In the genomic region with DNA sequence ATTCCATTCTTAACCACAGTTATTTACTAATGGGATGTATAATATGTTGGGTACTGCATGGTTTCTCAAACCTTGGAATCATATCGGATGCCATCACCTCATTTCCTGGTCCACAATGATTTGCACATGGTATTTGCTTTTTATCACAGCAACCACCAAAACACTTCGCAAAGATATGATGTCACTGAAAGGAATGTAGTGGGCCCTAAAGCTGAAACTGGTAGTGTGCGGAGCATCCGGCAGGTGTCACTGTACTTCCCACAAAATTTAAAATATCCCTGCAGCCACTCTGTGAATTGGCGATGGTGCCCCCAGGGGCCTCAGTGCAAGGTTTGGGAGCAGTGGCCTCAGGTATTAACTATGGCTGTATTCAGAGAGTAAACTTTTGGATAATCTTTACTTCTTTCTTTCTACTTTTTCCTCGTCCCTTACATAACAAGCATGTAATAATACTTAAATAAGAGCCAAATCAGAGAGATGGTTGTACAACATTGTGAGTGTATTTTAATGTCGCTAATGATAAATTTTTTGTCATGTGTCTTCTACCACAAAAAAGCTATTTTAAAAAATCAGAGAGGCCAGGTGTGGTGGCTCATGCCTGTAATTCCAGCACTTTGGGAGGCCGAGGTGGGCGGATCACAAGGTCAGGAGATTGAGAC, we compare ENCODE assay signal across 1 cellular context.
A peak's percentile ranks its signal among the peaks of the same experiment; 100 is the strongest.
TF ChIP-seq lines count a peak whose summit lies in the region.

No MANE protein-coding gene starts in this region.

TF ChIP-seq in HEK293, 187 proteins besides CTCF, POLR2A, EP300 and RAD21 (continued from another document and continues in another):
- TF ChIP-seq, protein P1, sequence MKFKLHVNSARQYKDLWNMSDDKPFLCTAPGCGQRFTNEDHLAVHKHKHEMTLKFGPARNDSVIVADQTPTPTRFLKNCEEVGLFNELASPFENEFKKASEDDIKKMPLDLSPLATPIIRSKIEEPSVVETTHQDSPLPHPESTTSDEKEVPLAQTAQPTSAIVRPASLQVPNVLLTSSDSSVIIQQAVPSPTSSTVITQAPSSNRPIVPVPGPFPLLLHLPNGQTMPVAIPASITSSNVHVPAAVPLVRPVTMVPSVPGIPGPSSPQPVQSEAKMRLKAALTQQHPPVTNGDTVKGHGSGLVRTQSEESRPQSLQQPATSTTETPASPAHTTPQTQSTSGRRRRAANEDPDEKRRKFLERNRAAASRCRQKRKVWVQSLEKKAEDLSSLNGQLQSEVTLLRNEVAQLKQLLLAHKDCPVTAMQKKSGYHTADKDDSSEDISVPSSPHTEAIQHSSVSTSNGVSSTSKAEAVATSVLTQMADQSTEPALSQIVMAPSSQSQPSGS (tag by site-specific recombination; IDR thresholded peaks at IDR 0.05; ENCODE audit: low read depth) = peak; percentile 91
- no peak for TF ChIP-seq ZNF391 (tag by site-specific recombination; IDR thresholded peaks at IDR 0.05; ENCODE audit: borderline replicate concordance, low read depth)
- TF ChIP-seq REPIN1 (tag by site-specific recombination; IDR thresholded peaks at IDR 0.05; ENCODE audit: low read depth) = no peak
- TF ChIP-seq ZNF350 (tag by site-specific recombination; IDR thresholded peaks at IDR 0.05) = no peak
- no peak for TF ChIP-seq ZNF404 (tag by site-specific recombination; IDR thresholded peaks at IDR 0.05)
- TF ChIP-seq, protein P2, sequence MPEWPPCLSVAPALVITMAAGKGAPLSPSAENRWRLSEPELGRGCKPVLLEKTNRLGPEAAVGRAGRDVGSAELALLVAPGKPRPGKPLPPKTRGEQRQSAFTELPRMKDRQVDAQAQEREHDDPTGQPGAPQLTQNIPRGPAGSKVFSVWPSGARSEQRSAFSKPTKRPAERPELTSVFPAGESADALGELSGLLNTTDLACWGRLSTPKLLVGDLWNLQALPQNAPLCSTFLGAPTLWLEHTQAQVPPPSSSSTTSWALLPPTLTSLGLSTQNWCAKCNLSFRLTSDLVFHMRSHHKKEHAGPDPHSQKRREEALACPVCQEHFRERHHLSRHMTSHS (tag by site-specific recombination; IDR thresholded peaks at IDR 0.05) = no peak
- TF ChIP-seq, protein P3, sequence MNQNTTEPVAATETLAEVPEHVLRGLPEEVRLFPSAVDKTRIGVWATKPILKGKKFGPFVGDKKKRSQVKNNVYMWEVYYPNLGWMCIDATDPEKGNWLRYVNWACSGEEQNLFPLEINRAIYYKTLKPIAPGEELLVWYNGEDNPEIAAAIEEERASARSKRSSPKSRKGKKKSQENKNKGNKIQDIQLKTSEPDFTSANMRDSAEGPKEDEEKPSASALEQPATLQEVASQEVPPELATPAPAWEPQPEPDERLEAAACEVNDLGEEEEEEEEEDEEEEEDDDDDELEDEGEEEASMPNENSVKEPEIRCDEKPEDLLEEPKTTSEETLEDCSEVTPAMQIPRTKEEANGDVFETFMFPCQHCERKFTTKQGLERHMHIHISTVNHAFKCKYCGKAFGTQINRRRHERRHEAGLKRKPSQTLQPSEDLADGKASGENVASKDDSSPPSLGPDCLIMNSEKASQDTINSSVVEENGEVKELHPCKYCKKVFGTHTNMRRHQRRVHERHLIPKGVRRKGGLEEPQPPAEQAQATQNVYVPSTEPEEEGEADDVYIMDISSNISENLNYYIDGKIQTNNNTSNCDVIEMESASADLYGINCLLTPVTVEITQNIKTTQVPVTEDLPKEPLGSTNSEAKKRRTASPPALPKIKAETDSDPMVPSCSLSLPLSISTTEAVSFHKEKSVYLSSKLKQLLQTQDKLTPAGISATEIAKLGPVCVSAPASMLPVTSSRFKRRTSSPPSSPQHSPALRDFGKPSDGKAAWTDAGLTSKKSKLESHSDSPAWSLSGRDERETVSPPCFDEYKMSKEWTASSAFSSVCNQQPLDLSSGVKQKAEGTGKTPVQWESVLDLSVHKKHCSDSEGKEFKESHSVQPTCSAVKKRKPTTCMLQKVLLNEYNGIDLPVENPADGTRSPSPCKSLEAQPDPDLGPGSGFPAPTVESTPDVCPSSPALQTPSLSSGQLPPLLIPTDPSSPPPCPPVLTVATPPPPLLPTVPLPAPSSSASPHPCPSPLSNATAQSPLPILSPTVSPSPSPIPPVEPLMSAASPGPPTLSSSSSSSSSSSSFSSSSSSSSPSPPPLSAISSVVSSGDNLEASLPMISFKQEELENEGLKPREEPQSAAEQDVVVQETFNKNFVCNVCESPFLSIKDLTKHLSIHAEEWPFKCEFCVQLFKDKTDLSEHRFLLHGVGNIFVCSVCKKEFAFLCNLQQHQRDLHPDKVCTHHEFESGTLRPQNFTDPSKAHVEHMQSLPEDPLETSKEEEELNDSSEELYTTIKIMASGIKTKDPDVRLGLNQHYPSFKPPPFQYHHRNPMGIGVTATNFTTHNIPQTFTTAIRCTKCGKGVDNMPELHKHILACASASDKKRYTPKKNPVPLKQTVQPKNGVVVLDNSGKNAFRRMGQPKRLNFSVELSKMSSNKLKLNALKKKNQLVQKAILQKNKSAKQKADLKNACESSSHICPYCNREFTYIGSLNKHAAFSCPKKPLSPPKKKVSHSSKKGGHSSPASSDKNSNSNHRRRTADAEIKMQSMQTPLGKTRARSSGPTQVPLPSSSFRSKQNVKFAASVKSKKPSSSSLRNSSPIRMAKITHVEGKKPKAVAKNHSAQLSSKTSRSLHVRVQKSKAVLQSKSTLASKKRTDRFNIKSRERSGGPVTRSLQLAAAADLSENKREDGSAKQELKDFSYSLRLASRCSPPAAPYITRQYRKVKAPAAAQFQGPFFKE (tag by site-specific recombination; IDR thresholded peaks at IDR 0.05; ENCODE audit: borderline replicate concordance) = no peak
- TF ChIP-seq SALL2 (tag by site-specific recombination; IDR thresholded peaks at IDR 0.05; ENCODE audit: borderline replicate concordance) = no peak
- no peak for TF ChIP-seq ZNF658 (tag by site-specific recombination; IDR thresholded peaks at IDR 0.05)
- 0 out of 2 replicates have a peak, but pooled peaks have one; percentile 64 for TF ChIP-seq ZNF660 (tag by site-specific recombination; IDR thresholded peaks at IDR 0.05)
- TF ChIP-seq MEIS1 (CRISPR knock-in tag; IDR thresholded peaks at IDR 0.05; ENCODE audit: borderline replicate concordance) = no peak
- no peak for TF ChIP-seq SP2 (tag by site-specific recombination; IDR thresholded peaks at IDR 0.05)
- no peak for TF ChIP-seq ZNF23 (tag by site-specific recombination; IDR thresholded peaks at IDR 0.05; ENCODE audit: borderline replicate concordance)
- no peak for TF ChIP-seq ZNF394 (tag by site-specific recombination; IDR thresholded peaks at IDR 0.05; ENCODE audit: borderline replicate concordance)
- TF ChIP-seq ZIC2 (tag by site-specific recombination; IDR thresholded peaks at IDR 0.05) = no peak
- no peak for TF ChIP-seq ZNF132 (tag by site-specific recombination; IDR thresholded peaks at IDR 0.05; ENCODE audit: borderline replicate concordance)
- TF ChIP-seq, protein P4, sequence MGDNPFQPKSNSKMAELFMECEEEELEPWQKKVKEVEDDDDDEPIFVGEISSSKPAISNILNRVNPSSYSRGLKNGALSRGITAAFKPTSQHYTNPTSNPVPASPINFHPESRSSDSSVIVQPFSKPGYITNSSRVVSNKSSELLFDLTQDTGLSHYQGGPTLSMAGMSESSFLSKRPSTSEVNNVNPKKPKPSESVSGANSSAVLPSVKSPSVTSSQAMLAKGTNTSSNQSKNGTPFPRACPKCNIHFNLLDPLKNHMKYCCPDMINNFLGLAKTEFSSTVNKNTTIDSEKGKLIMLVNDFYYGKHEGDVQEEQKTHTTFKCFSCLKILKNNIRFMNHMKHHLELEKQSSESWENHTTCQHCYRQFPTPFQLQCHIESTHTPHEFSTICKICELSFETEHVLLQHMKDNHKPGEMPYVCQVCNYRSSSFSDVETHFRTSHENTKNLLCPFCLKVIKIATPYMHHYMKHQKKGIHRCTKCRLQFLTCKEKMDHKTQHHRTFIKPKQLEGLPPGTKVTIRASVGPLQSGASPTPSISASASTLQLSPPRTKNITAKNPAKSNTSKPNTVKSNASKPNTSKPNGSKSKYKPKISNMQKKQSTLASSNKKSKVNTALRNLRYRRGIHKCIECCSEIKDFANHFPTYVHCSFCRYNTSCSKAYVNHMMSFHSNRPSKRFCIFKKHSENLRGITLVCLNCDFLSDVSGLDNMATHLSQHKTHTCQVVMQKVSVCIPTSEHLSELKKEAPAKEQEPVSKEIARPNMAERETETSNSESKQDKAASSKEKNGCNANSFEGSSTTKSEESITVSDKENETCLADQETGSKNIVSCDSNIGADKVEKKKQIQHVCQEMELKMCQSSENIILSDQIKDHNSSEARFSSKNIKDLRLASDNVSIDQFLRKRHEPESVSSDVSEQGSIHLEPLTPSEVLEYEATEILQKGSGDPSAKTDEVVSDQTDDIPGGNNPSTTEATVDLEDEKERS (tag by site-specific recombination; IDR thresholded peaks at IDR 0.05) = no peak
- peak; percentile 86 for TF ChIP-seq ZNF548 (tag by site-specific recombination; IDR thresholded peaks at IDR 0.05)
- TF ChIP-seq, protein P5, sequence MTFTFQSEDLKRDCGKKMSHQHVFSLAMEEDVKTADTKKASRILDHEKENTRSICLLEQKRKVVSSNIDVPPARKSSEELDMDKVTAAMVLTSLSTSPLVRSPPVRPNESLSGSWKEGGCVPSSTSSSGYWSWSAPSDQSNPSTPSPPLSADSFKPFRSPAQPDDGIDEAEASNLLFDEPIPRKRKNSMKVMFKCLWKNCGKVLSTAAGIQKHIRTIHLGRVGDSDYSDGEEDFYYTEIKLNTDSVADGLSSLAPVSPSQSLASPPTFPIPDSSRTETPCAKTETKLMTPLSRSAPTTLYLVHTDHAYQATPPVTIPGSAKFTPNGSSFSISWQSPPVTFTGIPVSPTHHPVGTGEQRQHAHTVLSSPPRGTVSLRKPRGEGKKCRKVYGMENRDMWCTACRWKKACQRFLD (tag by site-specific recombination; IDR thresholded peaks at IDR 0.05) = no peak
- TF ChIP-seq, protein P6, sequence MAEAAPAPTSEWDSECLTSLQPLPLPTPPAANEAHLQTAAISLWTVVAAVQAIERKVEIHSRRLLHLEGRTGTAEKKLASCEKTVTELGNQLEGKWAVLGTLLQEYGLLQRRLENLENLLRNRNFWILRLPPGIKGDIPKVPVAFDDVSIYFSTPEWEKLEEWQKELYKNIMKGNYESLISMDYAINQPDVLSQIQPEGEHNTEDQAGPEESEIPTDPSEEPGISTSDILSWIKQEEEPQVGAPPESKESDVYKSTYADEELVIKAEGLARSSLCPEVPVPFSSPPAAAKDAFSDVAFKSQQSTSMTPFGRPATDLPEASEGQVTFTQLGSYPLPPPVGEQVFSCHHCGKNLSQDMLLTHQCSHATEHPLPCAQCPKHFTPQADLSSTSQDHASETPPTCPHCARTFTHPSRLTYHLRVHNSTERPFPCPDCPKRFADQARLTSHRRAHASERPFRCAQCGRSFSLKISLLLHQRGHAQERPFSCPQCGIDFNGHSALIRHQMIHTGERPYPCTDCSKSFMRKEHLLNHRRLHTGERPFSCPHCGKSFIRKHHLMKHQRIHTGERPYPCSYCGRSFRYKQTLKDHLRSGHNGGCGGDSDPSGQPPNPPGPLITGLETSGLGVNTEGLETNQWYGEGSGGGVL (tag by site-specific recombination; IDR thresholded peaks at IDR 0.05) = no peak
- no peak for TF ChIP-seq YY1 (tag by site-specific recombination; IDR thresholded peaks at IDR 0.05)
- no peak for TF ChIP-seq ZNF610 (tag by site-specific recombination; IDR thresholded peaks at IDR 0.05; ENCODE audit: borderline replicate concordance)
- TF ChIP-seq ZNF174 (tag by site-specific recombination; IDR thresholded peaks at IDR 0.05) = no peak
- TF ChIP-seq ZNF112 (tag by site-specific recombination; IDR thresholded peaks at IDR 0.05) = no peak
- TF ChIP-seq, protein P7, sequence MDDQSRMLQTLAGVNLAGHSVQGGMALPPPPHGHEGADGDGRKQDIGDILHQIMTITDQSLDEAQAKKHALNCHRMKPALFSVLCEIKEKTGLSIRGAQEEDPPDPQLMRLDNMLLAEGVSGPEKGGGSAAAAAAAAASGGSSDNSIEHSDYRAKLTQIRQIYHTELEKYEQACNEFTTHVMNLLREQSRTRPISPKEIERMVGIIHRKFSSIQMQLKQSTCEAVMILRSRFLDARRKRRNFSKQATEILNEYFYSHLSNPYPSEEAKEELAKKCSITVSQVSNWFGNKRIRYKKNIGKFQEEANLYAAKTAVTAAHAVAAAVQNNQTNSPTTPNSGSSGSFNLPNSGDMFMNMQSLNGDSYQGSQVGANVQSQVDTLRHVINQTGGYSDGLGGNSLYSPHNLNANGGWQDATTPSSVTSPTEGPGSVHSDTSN (CRISPR knock-in tag; IDR thresholded peaks at IDR 0.05) = no peak
- TF ChIP-seq ZNF792 (tag by site-specific recombination; IDR thresholded peaks at IDR 0.05) = no peak
- TF ChIP-seq ZBTB8A (tag by site-specific recombination; IDR thresholded peaks at IDR 0.05) = no peak
- TF ChIP-seq, protein P8, sequence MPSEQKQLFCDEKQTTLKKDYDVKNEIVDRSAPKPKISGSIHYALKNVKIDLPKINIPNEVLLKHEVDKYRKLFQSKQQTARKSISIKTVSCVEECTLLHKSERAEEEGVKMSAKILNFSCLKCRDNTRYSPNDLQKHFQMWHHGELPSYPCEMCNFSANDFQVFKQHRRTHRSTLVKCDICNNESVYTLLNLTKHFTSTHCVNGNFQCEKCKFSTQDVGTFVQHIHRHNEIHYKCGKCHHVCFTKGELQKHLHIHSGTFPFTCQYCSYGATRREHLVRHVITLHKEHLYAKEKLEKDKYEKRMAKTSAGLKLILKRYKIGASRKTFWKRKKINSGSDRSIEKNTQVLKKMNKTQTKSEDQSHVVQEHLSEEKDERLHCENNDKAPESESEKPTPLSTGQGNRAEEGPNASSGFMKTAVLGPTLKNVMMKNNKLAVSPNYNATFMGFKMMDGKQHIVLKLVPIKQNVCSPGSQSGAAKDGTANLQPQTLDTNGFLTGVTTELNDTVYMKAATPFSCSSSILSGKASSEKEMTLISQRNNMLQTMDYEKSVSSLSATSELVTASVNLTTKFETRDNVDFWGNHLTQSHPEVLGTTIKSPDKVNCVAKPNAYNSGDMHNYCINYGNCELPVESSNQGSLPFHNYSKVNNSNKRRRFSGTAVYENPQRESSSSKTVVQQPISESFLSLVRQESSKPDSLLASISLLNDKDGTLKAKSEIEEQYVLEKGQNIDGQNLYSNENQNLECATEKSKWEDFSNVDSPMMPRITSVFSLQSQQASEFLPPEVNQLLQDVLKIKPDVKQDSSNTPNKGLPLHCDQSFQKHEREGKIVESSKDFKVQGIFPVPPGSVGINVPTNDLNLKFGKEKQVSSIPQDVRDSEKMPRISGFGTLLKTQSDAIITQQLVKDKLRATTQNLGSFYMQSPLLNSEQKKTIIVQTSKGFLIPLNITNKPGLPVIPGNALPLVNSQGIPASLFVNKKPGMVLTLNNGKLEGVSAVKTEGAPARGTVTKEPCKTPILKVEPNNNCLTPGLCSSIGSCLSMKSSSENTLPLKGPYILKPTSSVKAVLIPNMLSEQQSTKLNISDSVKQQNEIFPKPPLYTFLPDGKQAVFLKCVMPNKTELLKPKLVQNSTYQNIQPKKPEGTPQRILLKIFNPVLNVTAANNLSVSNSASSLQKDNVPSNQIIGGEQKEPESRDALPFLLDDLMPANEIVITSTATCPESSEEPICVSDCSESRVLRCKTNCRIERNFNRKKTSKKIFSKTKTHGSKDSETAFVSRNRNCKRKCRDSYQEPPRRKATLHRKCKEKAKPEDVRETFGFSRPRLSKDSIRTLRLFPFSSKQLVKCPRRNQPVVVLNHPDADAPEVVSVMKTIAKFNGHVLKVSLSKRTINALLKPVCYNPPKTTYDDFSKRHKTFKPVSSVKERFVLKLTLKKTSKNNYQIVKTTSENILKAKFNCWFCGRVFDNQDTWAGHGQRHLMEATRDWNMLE (tag by site-specific recombination; conservative IDR thresholded peaks at IDR 0.05; ENCODE audit: low read depth) = no peak
